In genomic region chr6:89610149-89610642, GRCh38 we compare ENCODE assay signal across 8 cellular contexts. TPM values are rescaled to one million over a fixed set of nuclear protein-coding genes. Genes with fewer than 3 reads are reported as not detected.
DNase-seq lines count a peak whose midpoint lies in the region; ATAC-seq and TF ChIP-seq lines count a peak whose summit lies in the region.

No MANE protein-coding gene starts in this region.

- H3K27me3 ChIP-seq in brain microvascular endothelial cell (replicated peaks) (no peaks in the 10 kb centered on the region), kidney epithelial cell (ENCODE audit: control insufficient read depth, insufficient read depth, low read length) (no peaks in the 10 kb centered on the region)

- no peak overlapping the region for H3K4me3 ChIP-seq in WI38 (ENCODE audit: low read depth, low read length)
- H3K4me3 ChIP-seq in brain microvascular endothelial cell (ENCODE audit: low read depth, low read length), result no peak overlapping the region
- no peak overlapping the region for H3K4me3 ChIP-seq in kidney epithelial cell (ENCODE audit: low read depth, low read length)

- H3K36me3 ChIP-seq in brain microvascular endothelial cell (replicated peaks) (no peaks in the 10 kb centered on the region), kidney epithelial cell (ENCODE audit: control insufficient read depth, insufficient read depth, low read length) (no peaks in the 10 kb centered on the region)

- DNase-seq in Caki2 (ENCODE audit: low read depth) (peak; percentile 14), NCI-H1048 (lab: John Stamatoyannopoulos, UW) (peak; percentile 15), brain microvascular endothelial cell (peak; percentile 36), kidney epithelial cell (ENCODE audit: low read depth) (no peak)
- DNase-seq in stimulated activated CD4-positive, alpha-beta T cell treated with anti-CD3 and anti-CD28 coated beads, Interleukin-4, amount 100 ng/mL, for 4 hours, result peak; percentile 66 to 79

- ATAC-seq in GM21526 (IDR thresholded peaks at IDR 0.05; ENCODE audit: low FRiP score, unreplicated experiment) (peak; percentile 62), HG03460 (IDR thresholded peaks at IDR 0.05; ENCODE audit: unreplicated experiment) (no peak)

- no peak overlapping the region for H3K27ac ChIP-seq in brain microvascular endothelial cell

- in situ Hi-C loops in Caki2 (cut with HindIII; ENCODE audit: low pct_unique_long_range_greater_than_20kb, low sequenced_read_pairs) (no loop called here), brain microvascular endothelial cell (cut with HindIII; ENCODE audit: low pct_ligation_motif_present, low sequenced_read_pairs) (no loop called here)

- peak; percentile 77 for TF ChIP-seq CTCF in WI38 (IDR thresholded peaks at IDR 0.05; ENCODE audit: low read depth, low read length)
- TF ChIP-seq CTCF in brain microvascular endothelial cell (IDR thresholded peaks at IDR 0.05; ENCODE audit: low read depth, low read length, missing control alignments), result peak; percentile 87
- TF ChIP-seq CTCF in kidney epithelial cell (IDR thresholded peaks at IDR 0.05; ENCODE audit: insufficient read depth, low read length, poor library complexity, severe bottlenecking), result peak; percentile 61

RNA-seq across cellular contexts. Expression of gene LYRM2, which starts 28.4 kb away (rescaled TPM):
- total RNA-seq in Caki2 (2014; rRNA removed; shearing (Covaris generic); ENCODE audit: low replicate concordance), result 4.6 and 4.7 TPM in 2 replicates
- 25.7 and 29.2 TPM in 2 replicates for total RNA-seq in kidney epithelial cell
